ENCODE assay signal across 1 cellular context in genomic region chr4:162683659-162684370, GRCh38.
A peak's percentile ranks its signal among the peaks of the same experiment; 100 is the strongest.
TF ChIP-seq lines count a peak whose summit lies in the region.

No MANE protein-coding gene starts in this region.

TF ChIP-seq in A549, 52 proteins besides CTCF, POLR2A, EP300 and RAD21 (continued from another document):
- TF ChIP-seq FOSL2 (IDR thresholded peaks at IDR 0.05) (peak; percentile 52), FOSL2 (CRISPR knock-in tag; IDR thresholded peaks at IDR 0.05) (peak; percentile 88), POLR2AphosphoS2 (conservative IDR thresholded peaks at IDR 0.05; ENCODE audit: low read length) (no peak)
